In the genomic region with DNA sequence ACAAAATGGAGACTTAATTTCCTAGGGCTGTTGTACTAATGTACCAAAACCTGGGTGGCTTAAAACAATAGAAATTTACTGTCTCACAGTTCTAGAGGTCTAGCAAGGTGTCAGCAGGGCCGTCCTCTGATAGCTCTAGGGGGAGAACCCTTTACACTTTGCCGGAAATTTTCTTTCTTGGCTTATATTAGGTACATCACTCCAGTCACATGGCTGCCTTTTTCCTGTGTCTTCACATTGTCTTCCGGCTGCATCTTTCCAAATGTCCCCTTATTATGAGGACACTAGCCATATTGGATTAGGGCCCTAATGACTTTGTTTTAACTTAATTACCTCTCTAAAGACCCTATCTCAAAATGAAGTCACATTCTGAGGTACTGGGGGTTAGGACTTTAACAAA, we compare ENCODE assay signal across 16 cellular contexts. TPM values are rescaled to one million over a fixed set of nuclear protein-coding genes. Genes with fewer than 3 reads are reported as not detected.
A peak's percentile ranks its signal among the peaks of the same experiment; 100 is the strongest.
DNase-seq lines count a peak whose midpoint lies in the region; ATAC-seq and TF ChIP-seq lines count a peak whose summit lies in the region.
"Had no signal": no experiment of that assay in that cellular context is flagged by ENCODE, and none has a peak within 500 bp of the region (broad histone marks: within the 10 kb centered on the region; RNA-seq: fewer than 3 reads in every experiment).

No MANE protein-coding gene starts in this region.

- H3K4me1 Mint-ChIP-seq in activated naive CD8-positive, alpha-beta T cell treated with anti-CD3 and anti-CD28 coated beads, Interleukin-2, amount 50 U/mL, for 24 hours, result peaks cover 56% of the 10 kb centered on the region
- H3K4me1 Mint-ChIP-seq in stimulated activated naive CD8-positive, alpha-beta T cell treated with anti-CD3 and anti-CD28 coated beads, Interleukin-15, amount 100 ng/mL, for 72 hours, result peaks cover 67% of the 10 kb centered on the region

- H3K4me2 ChIP-seq in KMS-11, result peak overlapping the region; percentile 6; the same call in 1 of the 2 replicates
- H3K4me2 ChIP-seq: PC-9 had no signal

- 0 out of 2 replicates have a peak, but pooled peaks cover 5% of the 10 kb centered on the region for H3K36me3 ChIP-seq in KMS-11 (ENCODE audit: insufficient read depth)

- peaks cover 18 to 69% of the 10 kb centered on the region in 2 donors for H3K36me3 Mint-ChIP-seq in activated naive CD4-positive, alpha-beta T cell treated with anti-CD3 and anti-CD28 coated beads, Interleukin-2, amount 50 U/mL, for 72 hours
- H3K36me3 Mint-ChIP-seq in activated naive CD8-positive, alpha-beta T cell treated with anti-CD3 and anti-CD28 coated beads, Interleukin-2, amount 50 U/mL, for 24 hours (ENCODE audit: low read depth), result peaks cover 42% of the 10 kb centered on the region

- peaks cover 59% of the 10 kb centered on the region for H3K4me1 ChIP-seq in KMS-11 (ENCODE audit: low read depth, poor library complexity, severe bottlenecking)

- H3K27ac ChIP-seq in KMS-11, result no peak overlapping the region
- H3K27ac ChIP-seq: PC-9, upper lobe of right lung had no signal

- peaks cover 22% of the 10 kb centered on the region; the same call in 1 of the 2 replicates for H4K20me1 ChIP-seq in KMS-11 (ENCODE audit: insufficient read depth)

- no peaks in the 10 kb centered on the region for H3K27me3 ChIP-seq in KMS-11 (ENCODE audit: insufficient read depth, low read depth)
- H3K27me3 ChIP-seq: upper lobe of right lung had no signal

- no peak overlapping the region for H3K4me3 ChIP-seq in KMS-11 (IDR thresholded peaks at IDR 0.05; ENCODE audit: insufficient read depth, low read depth, low read length)
- H3K4me3 ChIP-seq: PC-9, upper lobe of right lung had no signal

- no peak for TF ChIP-seq CTCF in KMS-11 (conservative IDR thresholded peaks at IDR 0.05; ENCODE audit: low read depth, low read length)

- no peak for DNase-seq in activated naive CD4-positive, alpha-beta T cell treated with anti-CD3 and anti-CD28 coated beads, Interleukin-2, amount 50 U/mL, for 72 hours (ENCODE audit: low spot score in 2 of 2)
- DNase-seq in activated naive CD4-positive, alpha-beta T cell treated with anti-CD3 and anti-CD28 coated beads, Interleukin-2, amount 50 U/mL, for 16 hours, result no peak
- no peak for DNase-seq in activated naive CD8-positive, alpha-beta T cell treated with anti-CD3 and anti-CD28 coated beads, Interleukin-2, amount 50 U/mL, for 24 hours
- no peak for DNase-seq in stimulated activated naive CD8-positive, alpha-beta T cell treated with anti-CD3 and anti-CD28 coated beads, Interleukin-15, amount 100 ng/mL, for 72 hours
- no peak for DNase-seq in middle frontal gyrus (ENCODE audit: extremely low spot score, low spot score)
- DNase-seq: cortex of kidney; HFFc6; mesenchymal stem cell; NCI-H1694 treated with DMSO at 0.1 percent for 48 hours; NCI-H510A treated with DMSO at 0.1 percent for 48 hours; PC-9; stimulated activated naive CD4-positive, alpha-beta T cell; upper lobe of right lung had no signal

- no peak overlapping the region for H2AFZ ChIP-seq in KMS-11 (ENCODE audit: low read depth)
- H2AFZ ChIP-seq: PC-9 had no signal

- peak overlapping the region; percentile 52 for H3K4me3 Mint-ChIP-seq in activated naive CD8-positive, alpha-beta T cell treated with anti-CD3 and anti-CD28 coated beads, Interleukin-2, amount 50 U/mL, for 24 hours
- H3K4me3 Mint-ChIP-seq in stimulated activated naive CD8-positive, alpha-beta T cell treated with anti-CD3 and anti-CD28 coated beads, Interleukin-15, amount 100 ng/mL, for 72 hours, result peak overlapping the region; percentile 67 to 69
- H3K4me3 Mint-ChIP-seq: HFFc6 had no signal

- H3K27ac Mint-ChIP-seq in activated naive CD4-positive, alpha-beta T cell treated with anti-CD3 and anti-CD28 coated beads, Interleukin-2, amount 50 U/mL, for 72 hours, result peak overlapping the region; percentile 41 to 96
- H3K27ac Mint-ChIP-seq in activated naive CD8-positive, alpha-beta T cell treated with anti-CD3 and anti-CD28 coated beads, Interleukin-2, amount 50 U/mL, for 24 hours, result peak overlapping the region; percentile 60
- peak overlapping the region; percentile 79 to 89 for H3K27ac Mint-ChIP-seq in stimulated activated naive CD8-positive, alpha-beta T cell treated with anti-CD3 and anti-CD28 coated beads, Interleukin-15, amount 100 ng/mL, for 72 hours

- H3K9me3 Mint-ChIP-seq in activated naive CD4-positive, alpha-beta T cell treated with anti-CD3 and anti-CD28 coated beads, Interleukin-2, amount 50 U/mL, for 72 hours, result peaks cover 0 to 4% of the 10 kb centered on the region in 2 donors
- no peaks in the 10 kb centered on the region for H3K9me3 Mint-ChIP-seq in activated naive CD8-positive, alpha-beta T cell treated with anti-CD3 and anti-CD28 coated beads, Interleukin-2, amount 50 U/mL, for 24 hours
- no peaks in the 10 kb centered on the region for H3K9me3 Mint-ChIP-seq in stimulated activated naive CD8-positive, alpha-beta T cell treated with anti-CD3 and anti-CD28 coated beads, Interleukin-15, amount 100 ng/mL, for 72 hours
- H3K9me3 Mint-ChIP-seq: HFFc6 had no signal

- H3K79me2 ChIP-seq in KMS-11 (ENCODE audit: insufficient read depth, low read depth), result peaks cover 99% of the 10 kb centered on the region

- no peak overlapping the region for H3K9ac ChIP-seq in KMS-11

- ATAC-seq in activated naive CD4-positive, alpha-beta T cell treated with anti-CD3 and anti-CD28 coated beads, Interleukin-2, amount 50 U/mL, for 72 hours, result no peak
- peak; percentile 4 for ATAC-seq in activated naive CD8-positive, alpha-beta T cell treated with anti-CD3 and anti-CD28 coated beads, Interleukin-2, amount 50 U/mL, for 24 hours
- ATAC-seq in stimulated activated naive CD8-positive, alpha-beta T cell treated with anti-CD3 and anti-CD28 coated beads, Interleukin-15, amount 100 ng/mL, for 72 hours, result peak; percentile 44
- ATAC-seq in HG02571 (IDR thresholded peaks at IDR 0.05; ENCODE audit: unreplicated experiment) (no peak), GM19324 (IDR thresholded peaks at IDR 0.05; ENCODE audit: low FRiP score, unreplicated experiment) (no peak)
- ATAC-seq: upper lobe of right lung had no signal

- no peaks in the 10 kb centered on the region for H3K27me3 Mint-ChIP-seq in activated naive CD8-positive, alpha-beta T cell treated with anti-CD3 and anti-CD28 coated beads, Interleukin-2, amount 50 U/mL, for 24 hours
- H3K27me3 Mint-ChIP-seq in stimulated activated naive CD8-positive, alpha-beta T cell treated with anti-CD3 and anti-CD28 coated beads, Interleukin-15, amount 100 ng/mL, for 72 hours, result no peaks in the 10 kb centered on the region

RNA-seq across cellular contexts. Expression of a gene that starts 5.8 kb away (rescaled TPM):
- 10 to 100 TPM; 73.1 to 97.4 TPM for total RNA-seq in activated naive CD4-positive, alpha-beta T cell treated with anti-CD3 and anti-CD28 coated beads, Interleukin-2, amount 50 U/mL, for 72 hours

Comparison
In these comparisons a context has a peak if more than half of its experiments do, and no peak if none do; other contexts are left out.
1. ATAC-seq: peak in activated naive CD8-positive, alpha-beta T cell treated with anti-CD3 and anti-CD28 coated beads, Interleukin-2, amount 50 U/mL, for 24 hours (single experiment) and stimulated activated naive CD8-positive, alpha-beta T cell treated with anti-CD3 and anti-CD28 coated beads, Interleukin-15, amount 100 ng/mL, for 72 hours (single experiment); none in activated naive CD4-positive, alpha-beta T cell treated with anti-CD3 and anti-CD28 coated beads, Interleukin-2, amount 50 U/mL, for 72 hours (0 of 2), HG02571 (single experiment) and GM19324 (single experiment).
2. Peak in every context shown above with its lines, with median percentiles within 50 percentile points of each other: H3K27ac Mint-ChIP-seq.